Comparison of ENCODE assay signal across 6 cellular contexts in genomic region chr17:75976175-75976848, GRCh38. TPM values are rescaled to one million over a fixed set of nuclear protein-coding genes. Genes with fewer than 3 reads are reported as not detected.
A peak's percentile ranks its signal among the peaks of the same experiment; 100 is the strongest.
DNase-seq lines count a peak whose midpoint lies in the region; ATAC-seq lines count a peak whose summit lies in the region.

No MANE protein-coding gene starts in this region.

- H3K36me3 Mint-ChIP-seq in activated CD4-positive, alpha-beta memory T cell treated with anti-CD3 and anti-CD28 coated beads, Interleukin-2, amount 10 ng/mL, durations not matched to agents 7 days and 5 days (ENCODE audit: low read depth) = peaks cover 24% of the 10 kb centered on the region
- H3K36me3 Mint-ChIP-seq in activated CD4-positive, alpha-beta memory T cell treated with anti-CD3 and anti-CD28 coated beads for 36 hours = peaks cover 8% of the 10 kb centered on the region
- peaks cover 15% of the 10 kb centered on the region for H3K36me3 Mint-ChIP-seq in stimulated activated memory B cell treated with anti-CD40 and anti-IgM and Interleukin-4, amounts not matched to agents 10 μg/mL and 1 μg/mL and 100 μg/mL, for 72 hours

- no peaks in the 10 kb centered on the region for H3K9me3 Mint-ChIP-seq in activated CD4-positive, alpha-beta memory T cell treated with anti-CD3 and anti-CD28 coated beads, Interleukin-2, amount 10 ng/mL, durations not matched to agents 7 days and 5 days
- H3K9me3 Mint-ChIP-seq in activated CD4-positive, alpha-beta memory T cell treated with anti-CD3 and anti-CD28 coated beads for 36 hours = no peaks in the 10 kb centered on the region
- no peaks in the 10 kb centered on the region for H3K9me3 Mint-ChIP-seq in stimulated activated memory B cell treated with anti-CD40 and anti-IgM and Interleukin-4, amounts not matched to agents 10 μg/mL and 1 μg/mL and 100 μg/mL, for 72 hours

- POLR2A ChIA-PET in activated CD4-positive, alpha-beta memory T cell treated with anti-CD3 and anti-CD28 coated beads, Interleukin-2, amount 10 ng/mL, durations not matched to agents 7 days and 5 days (lab: Charles Lee) = no interaction called here
- POLR2A ChIA-PET in activated CD4-positive, alpha-beta memory T cell treated with anti-CD3 and anti-CD28 coated beads for 36 hours (lab: Charles Lee) = no interaction called here

- DNase-seq in activated CD4-positive, alpha-beta memory T cell treated with anti-CD3 and anti-CD28 coated beads, Interleukin-2, amount 10 ng/mL, durations not matched to agents 7 days and 5 days = no peak
- DNase-seq in activated CD4-positive, alpha-beta memory T cell treated with anti-CD3 and anti-CD28 coated beads for 36 hours = no peak
- peak; percentile 65 for DNase-seq in fibroblast of peridontal ligament (ENCODE audit: extremely low read depth)

- no peak for ATAC-seq in stimulated activated memory B cell treated with anti-CD40 and anti-IgM and Interleukin-4, amounts not matched to agents 10 μg/mL and 1 μg/mL and 100 μg/mL, for 72 hours
- ATAC-seq in HG03045 (IDR thresholded peaks at IDR 0.05; ENCODE audit: unreplicated experiment) (no peak), GM21447 (IDR thresholded peaks at IDR 0.05; ENCODE audit: unreplicated experiment) (no peak)

- H3K27me3 Mint-ChIP-seq in activated CD4-positive, alpha-beta memory T cell treated with anti-CD3 and anti-CD28 coated beads, Interleukin-2, amount 10 ng/mL, durations not matched to agents 7 days and 5 days = no peaks in the 10 kb centered on the region
- H3K27me3 Mint-ChIP-seq in activated CD4-positive, alpha-beta memory T cell treated with anti-CD3 and anti-CD28 coated beads for 36 hours = no peaks in the 10 kb centered on the region
- no peaks in the 10 kb centered on the region for H3K27me3 Mint-ChIP-seq in stimulated activated memory B cell treated with anti-CD40 and anti-IgM and Interleukin-4, amounts not matched to agents 10 μg/mL and 1 μg/mL and 100 μg/mL, for 72 hours

- H3K4me1 Mint-ChIP-seq in activated CD4-positive, alpha-beta memory T cell treated with anti-CD3 and anti-CD28 coated beads, Interleukin-2, amount 10 ng/mL, durations not matched to agents 7 days and 5 days = peaks cover 42% of the 10 kb centered on the region
- peaks cover 41% of the 10 kb centered on the region for H3K4me1 Mint-ChIP-seq in activated CD4-positive, alpha-beta memory T cell treated with anti-CD3 and anti-CD28 coated beads for 36 hours (ENCODE audit: low read depth)
- peaks cover 24% of the 10 kb centered on the region for H3K4me1 Mint-ChIP-seq in stimulated activated memory B cell treated with anti-CD40 and anti-IgM and Interleukin-4, amounts not matched to agents 10 μg/mL and 1 μg/mL and 100 μg/mL, for 72 hours

- CTCF ChIA-PET in activated CD4-positive, alpha-beta memory T cell treated with anti-CD3 and anti-CD28 coated beads, Interleukin-2, amount 10 ng/mL, durations not matched to agents 7 days and 5 days (lab: Charles Lee) = interaction anchor here (1.2 kb wide), 1 partner anchor 35 kb away, joined by 4 read pairs; the partner anchor contains the start of gene FBF1
- CTCF ChIA-PET in activated CD4-positive, alpha-beta memory T cell treated with anti-CD3 and anti-CD28 coated beads for 36 hours (lab: Charles Lee) = no interaction called here

- H3K27ac Mint-ChIP-seq in activated CD4-positive, alpha-beta memory T cell treated with anti-CD3 and anti-CD28 coated beads, Interleukin-2, amount 10 ng/mL, durations not matched to agents 7 days and 5 days = peak overlapping the region; percentile 31
- H3K27ac Mint-ChIP-seq in activated CD4-positive, alpha-beta memory T cell treated with anti-CD3 and anti-CD28 coated beads for 36 hours = no peak overlapping the region
- H3K27ac Mint-ChIP-seq in stimulated activated memory B cell treated with anti-CD40 and anti-IgM and Interleukin-4, amounts not matched to agents 10 μg/mL and 1 μg/mL and 100 μg/mL, for 72 hours = peak overlapping the region; percentile 17

- intact Hi-C loops in activated CD4-positive, alpha-beta memory T cell treated with anti-CD3 and anti-CD28 coated beads for 36 hours (cut with micrococcal nuclease) = no loop called here

- no peak overlapping the region for H3K4me3 Mint-ChIP-seq in activated CD4-positive, alpha-beta memory T cell treated with anti-CD3 and anti-CD28 coated beads, Interleukin-2, amount 10 ng/mL, durations not matched to agents 7 days and 5 days
- H3K4me3 Mint-ChIP-seq in activated CD4-positive, alpha-beta memory T cell treated with anti-CD3 and anti-CD28 coated beads for 36 hours = no peak overlapping the region
- no peak overlapping the region for H3K4me3 Mint-ChIP-seq in stimulated activated memory B cell treated with anti-CD40 and anti-IgM and Interleukin-4, amounts not matched to agents 10 μg/mL and 1 μg/mL and 100 μg/mL, for 72 hours

RNA-seq across cellular contexts. Expression of gene ACOX1, which starts 2.7 kb away (rescaled TPM):
- 10 to 100 TPM; 28.0 to 29.8 TPM for total RNA-seq in activated CD4-positive, alpha-beta memory T cell treated with anti-CD3 and anti-CD28 coated beads, Interleukin-2, amount 10 ng/mL, durations not matched to agents 7 days and 5 days
- total RNA-seq in activated CD4-positive, alpha-beta memory T cell treated with anti-CD3 and anti-CD28 coated beads for 36 hours = 10 to 100 TPM; 34.0 to 35.1 TPM

RNA-seq across cellular contexts. Expression of gene TEN1, which starts 2.7 kb away (rescaled TPM):
- 10 to 100 TPM; 13.5 to 16.3 TPM for total RNA-seq in activated CD4-positive, alpha-beta memory T cell treated with anti-CD3 and anti-CD28 coated beads, Interleukin-2, amount 10 ng/mL, durations not matched to agents 7 days and 5 days
- 10 to 100 TPM; 11.4 to 12.3 TPM for total RNA-seq in activated CD4-positive, alpha-beta memory T cell treated with anti-CD3 and anti-CD28 coated beads for 36 hours

RNA-seq across cellular contexts. Expression of gene CDK3, which starts 24.3 kb away (rescaled TPM):
- total RNA-seq in activated CD4-positive, alpha-beta memory T cell treated with anti-CD3 and anti-CD28 coated beads, Interleukin-2, amount 10 ng/mL, durations not matched to agents 7 days and 5 days = 1 to 10 TPM; 5.2 to 5.6 TPM
- 1 to 10 TPM; 2.9 to 3.7 TPM for total RNA-seq in activated CD4-positive, alpha-beta memory T cell treated with anti-CD3 and anti-CD28 coated beads for 36 hours

RNA-seq across cellular contexts. Expression of gene FBF1, which starts 35.5 kb away (rescaled TPM):
- 10 to 100 TPM; 19.8 to 21.1 TPM for total RNA-seq in activated CD4-positive, alpha-beta memory T cell treated with anti-CD3 and anti-CD28 coated beads, Interleukin-2, amount 10 ng/mL, durations not matched to agents 7 days and 5 days
- 10 to 100 TPM; 17.2 to 18.1 TPM for total RNA-seq in activated CD4-positive, alpha-beta memory T cell treated with anti-CD3 and anti-CD28 coated beads for 36 hours

RNA-seq across cellular contexts. Expression of gene EVPL, which starts 50.8 kb away (rescaled TPM):
- not detected for total RNA-seq in activated CD4-positive, alpha-beta memory T cell treated with anti-CD3 and anti-CD28 coated beads, Interleukin-2, amount 10 ng/mL, durations not matched to agents 7 days and 5 days
- under 1 TPM in 1 of 2 experiments, not detected in 1; 0.02 TPM for total RNA-seq in activated CD4-positive, alpha-beta memory T cell treated with anti-CD3 and anti-CD28 coated beads for 36 hours
